ENCODE assay signal across 8 cellular contexts in genomic region chr15:89087830-89088604, GRCh38. TPM values are rescaled to one million over a fixed set of nuclear protein-coding genes. Genes with fewer than 3 reads are reported as not detected.
DNase-seq lines count a peak whose midpoint lies in the region; ATAC-seq and TF ChIP-seq lines count a peak whose summit lies in the region.

ABHD2 (plus strand) TSS chr15:89088456; CDS start chr15:89116328, 27,872 bp downstream.

- ATAC-seq in HG03442 (IDR thresholded peaks at IDR 0.05; ENCODE audit: unreplicated experiment): peak; percentile 95
- peak; percentile 98 for ATAC-seq in activated CD4-positive, alpha-beta T cell treated with anti-CD3 and anti-CD28 coated beads for 36 hours

- no peak within 1 kb of the TSS for H3K4me3 Mint-ChIP-seq in activated CD4-positive, alpha-beta T cell treated with anti-CD3 and anti-CD28 coated beads for 36 hours

- CTCF ChIA-PET in activated CD4-positive, alpha-beta T cell treated with anti-CD3 and anti-CD28 coated beads for 36 hours (lab: Charles Lee): interaction anchor here (0.6 to 5.2 kb wide), 13 partner anchors 9 to 183 kb away, joined by 3 to 38 read pairs (median 4); partner anchors contain the start of gene FANCI

- no peaks in the 10 kb centered on the region for H3K27me3 Mint-ChIP-seq in activated CD4-positive, alpha-beta T cell treated with anti-CD3 and anti-CD28 coated beads for 36 hours

- peak within 1 kb of the TSS; percentile 90 for H3K4me3 ChIP-seq in choroid plexus epithelial cell (ENCODE audit: low read depth, low read length)

- H3K27ac Mint-ChIP-seq in activated CD4-positive, alpha-beta T cell treated with anti-CD3 and anti-CD28 coated beads for 36 hours: peak within 1 kb of the TSS; percentile 9

- peaks cover 4% of the 10 kb centered on the region for H3K36me3 Mint-ChIP-seq in activated CD4-positive, alpha-beta T cell treated with anti-CD3 and anti-CD28 coated beads for 36 hours (ENCODE audit: low read depth)

- H3K4me1 Mint-ChIP-seq in activated CD4-positive, alpha-beta T cell treated with anti-CD3 and anti-CD28 coated beads for 36 hours: peaks cover 36% of the 10 kb centered on the region

- POLR2A ChIA-PET in activated CD4-positive, alpha-beta T cell treated with anti-CD3 and anti-CD28 coated beads for 36 hours (lab: Charles Lee): interaction anchor here (0.6 to 2.7 kb wide), 11 partner anchors 8 to 455 kb away, joined by 3 to 9 read pairs (median 4); partner anchors contain the start of gene ISG20

- intact Hi-C loops in activated CD4-positive, alpha-beta T cell treated with anti-CD3 and anti-CD28 coated beads for 36 hours (cut with DNase I, micrococcal nuclease): loop anchor here (1.0 to 5.0 kb wide), 9 partner anchors 79 to 542 kb away; partner anchors contain the start of genes AEN (in 1 of the 2), DET1 (in 1 of the 2), MFGE8 (in 1 of the 2) and POLG (in 1 of the 2)

- no peaks in the 10 kb centered on the region for H3K9me3 Mint-ChIP-seq in activated CD4-positive, alpha-beta T cell treated with anti-CD3 and anti-CD28 coated beads for 36 hours (ENCODE audit: low read depth)

- peak; percentile 100 for DNase-seq in Ammon's horn (ENCODE audit: low spot score)
- peak; percentile 89 for DNase-seq in GM19238 (ENCODE audit: insufficient read length, low spot score)
- DNase-seq in NCI-H524 (lab: John Stamatoyannopoulos, UW): peak; percentile 100
- peak; percentile 99 for DNase-seq in activated CD4-positive, alpha-beta T cell treated with anti-CD3 and anti-CD28 coated beads for 36 hours
- peak; percentile 100 for DNase-seq in choroid plexus epithelial cell (ENCODE audit: low read depth)
- DNase-seq in kidney glomerular epithelial cell (lab: John Stamatoyannopoulos, UW): peak; percentile 99
- DNase-seq in stimulated activated CD4-positive, alpha-beta T cell treated with anti-CD3 and anti-CD28 coated beads, Interleukin-1b, Interleukin-23, amount 100 ng/mL, for 24 hours (ENCODE audit: low read depth in 4 of 4, low spot score in 1 of 4): peak; percentile 95 to 97 (median 96)

- TF ChIP-seq CTCF in choroid plexus epithelial cell (conservative IDR thresholded peaks at IDR 0.05; ENCODE audit: low read depth, low read length): no peak

RNA-seq across cellular contexts. Expression of gene ABHD2, which starts in this region (rescaled TPM):
- 10 to 100 TPM; 41.5 to 52.1 TPM for total RNA-seq in activated CD4-positive, alpha-beta T cell treated with anti-CD3 and anti-CD28 coated beads for 36 hours

Comparison
In these comparisons a context has a peak if more than half of its experiments do, and no peak if none do; other contexts are left out.
1. Peak in every context shown above with its lines: DNase-seq, ATAC-seq and H3K4me3 ChIP-seq.